1 cellular context compared by ENCODE assay signal in the genomic region with DNA sequence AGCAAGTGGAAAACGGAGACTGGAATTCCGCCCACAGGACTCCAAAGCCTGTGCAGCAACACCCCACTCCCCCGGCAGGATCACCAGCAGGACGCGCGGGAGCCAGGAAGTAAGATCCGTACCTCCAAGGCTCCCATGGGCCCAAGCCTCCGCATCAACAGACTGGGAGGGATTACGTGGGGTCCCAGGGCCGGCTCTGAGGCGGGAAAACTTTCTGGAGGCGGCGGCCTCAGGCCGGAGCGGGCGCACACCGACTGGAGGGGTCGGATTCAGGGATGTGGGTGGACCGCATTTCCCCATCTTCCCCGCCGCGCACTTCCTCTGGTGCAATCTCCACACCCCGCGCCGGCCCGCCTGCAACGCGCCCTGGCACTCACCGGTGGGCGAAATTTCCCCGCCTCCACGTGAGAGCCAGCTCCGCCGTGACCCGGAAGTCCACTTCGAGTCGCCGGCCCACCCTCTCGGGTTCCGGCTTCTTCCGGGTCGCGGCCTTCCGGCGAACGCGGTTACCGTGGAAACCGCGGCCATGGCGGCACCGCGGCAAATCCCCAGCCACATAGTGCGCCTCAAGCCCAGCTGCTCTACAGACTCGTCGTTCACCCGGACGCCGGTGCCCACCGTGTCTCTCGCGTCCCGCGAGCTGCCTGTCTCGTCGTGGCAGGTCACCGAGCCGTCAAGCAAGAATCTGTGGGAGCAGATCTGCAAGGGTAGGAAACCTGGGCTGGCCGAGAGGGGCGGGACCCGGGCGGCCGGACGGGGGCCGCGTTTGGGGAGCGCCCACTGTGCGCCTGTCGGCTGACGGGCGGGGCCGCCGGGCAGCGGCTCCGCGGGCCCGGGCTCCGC.
TF ChIP-seq lines count a peak whose summit lies in the region.

A gene with protein sequence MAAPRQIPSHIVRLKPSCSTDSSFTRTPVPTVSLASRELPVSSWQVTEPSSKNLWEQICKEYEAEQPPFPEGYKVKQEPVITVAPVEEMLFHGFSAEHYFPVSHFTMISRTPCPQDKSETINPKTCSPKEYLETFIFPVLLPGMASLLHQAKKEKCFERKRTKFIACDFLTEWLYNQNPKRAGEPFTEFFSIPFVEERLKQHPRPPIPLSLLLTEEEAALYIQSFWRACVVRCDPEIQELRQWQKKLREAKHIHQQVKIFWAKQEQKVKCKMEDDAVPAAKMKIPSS (plus strand): TSS at position 491 of the 843 bp plus-strand sequence. CDS start 36 bp downstream, at position 527.
A gene with protein sequence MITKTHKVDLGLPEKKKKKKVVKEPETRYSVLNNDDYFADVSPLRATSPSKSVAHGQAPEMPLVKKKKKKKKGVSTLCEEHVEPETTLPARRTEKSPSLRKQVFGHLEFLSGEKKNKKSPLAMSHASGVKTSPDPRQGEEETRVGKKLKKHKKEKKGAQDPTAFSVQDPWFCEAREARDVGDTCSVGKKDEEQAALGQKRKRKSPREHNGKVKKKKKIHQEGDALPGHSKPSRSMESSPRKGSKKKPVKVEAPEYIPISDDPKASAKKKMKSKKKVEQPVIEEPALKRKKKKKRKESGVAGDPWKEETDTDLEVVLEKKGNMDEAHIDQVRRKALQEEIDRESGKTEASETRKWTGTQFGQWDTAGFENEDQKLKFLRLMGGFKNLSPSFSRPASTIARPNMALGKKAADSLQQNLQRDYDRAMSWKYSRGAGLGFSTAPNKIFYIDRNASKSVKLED (minus strand): TSS at position 447 of the 843 bp plus-strand sequence. CDS start 3,192 bp downstream, outside the sequence.

TF ChIP-seq in A549, 52 proteins besides CTCF, POLR2A, EP300 and RAD21 (continued from another document):
- TF ChIP-seq, protein P1, sequence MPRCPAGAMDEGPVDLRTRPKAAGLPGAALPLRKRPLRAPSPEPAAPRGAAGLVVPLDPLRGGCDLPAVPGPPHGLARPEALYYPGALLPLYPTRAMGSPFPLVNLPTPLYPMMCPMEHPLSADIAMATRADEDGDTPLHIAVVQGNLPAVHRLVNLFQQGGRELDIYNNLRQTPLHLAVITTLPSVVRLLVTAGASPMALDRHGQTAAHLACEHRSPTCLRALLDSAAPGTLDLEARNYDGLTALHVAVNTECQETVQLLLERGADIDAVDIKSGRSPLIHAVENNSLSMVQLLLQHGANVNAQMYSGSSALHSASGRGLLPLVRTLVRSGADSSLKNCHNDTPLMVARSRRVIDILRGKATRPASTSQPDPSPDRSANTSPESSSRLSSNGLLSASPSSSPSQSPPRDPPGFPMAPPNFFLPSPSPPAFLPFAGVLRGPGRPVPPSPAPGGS (IDR thresholded peaks at IDR 0.05): peak; percentile 83; the same call in 2 of the 3 replicates
- TF ChIP-seq FOSB (CRISPR knock-in tag; IDR thresholded peaks at IDR 0.05) (no peak), SMC3 (IDR thresholded peaks at IDR 0.05) (0 out of 3 replicates have a peak, but pooled peaks have one; percentile 6)
